Comparison of ENCODE assay signal across 28 cellular contexts in the genomic region with DNA sequence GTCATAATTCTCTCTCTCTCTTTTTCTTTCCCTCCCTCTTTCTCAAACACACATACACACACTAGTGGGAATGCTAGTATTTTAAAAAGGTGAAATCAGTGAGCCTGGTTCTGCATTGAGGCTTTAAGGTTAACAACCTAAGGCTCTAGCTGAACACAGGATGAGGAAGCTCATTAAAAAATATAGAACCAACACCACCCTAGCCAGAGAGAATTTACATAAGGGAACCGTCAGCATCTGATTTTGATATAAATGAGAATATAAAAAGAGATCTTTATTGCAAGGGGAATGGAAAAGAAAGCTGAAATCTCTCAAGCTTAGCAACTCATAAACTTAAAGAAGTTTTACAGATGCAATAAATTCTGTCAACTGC.
"Had no signal": no experiment of that assay in that cellular context is flagged by ENCODE, and none has a peak within 500 bp of the region (broad histone marks: within the 10 kb centered on the region; RNA-seq: fewer than 3 reads in every experiment).

No MANE protein-coding gene starts in this region.

- H3K79me2 ChIP-seq: parathyroid adenoma had no signal

- H3K4me1 Mint-ChIP-seq: naive thymus-derived CD8-positive, alpha-beta T cell; neural crest cell; stimulated activated effector memory CD8-positive, alpha-beta T cell treated with anti-CD3 and anti-CD28 coated beads, Interleukin-12 subunit alpha, Interleukin-12 subunit beta, amount 100 ng/mL, for 72 hours; stimulated activated naive CD8-positive, alpha-beta T cell treated with anti-CD3 and anti-CD28 coated beads, Interleukin-15, amount 100 ng/mL, for 72 hours had no signal

- H3K9me3 Mint-ChIP-seq: naive thymus-derived CD8-positive, alpha-beta T cell; nephron; stimulated activated effector memory CD8-positive, alpha-beta T cell treated with anti-CD3 and anti-CD28 coated beads, Interleukin-12 subunit alpha, Interleukin-12 subunit beta, amount 100 ng/mL, for 72 hours; stimulated activated naive CD8-positive, alpha-beta T cell treated with anti-CD3 and anti-CD28 coated beads, Interleukin-15, amount 100 ng/mL, for 72 hours had no signal

- H3K4me3 ChIP-seq: heart right ventricle, left lung, lower lobe of right lung, psoas muscle, right atrium auricular region, right lobe of liver, suprapubic skin, thoracic aorta, tibial artery, upper lobe of left lung, vagina had no signal

- H3K27ac ChIP-seq: heart right ventricle, left lung, lower lobe of right lung, parathyroid adenoma, psoas muscle, right atrium auricular region, right lobe of liver, suprapubic skin, thoracic aorta, tibial artery, upper lobe of left lung, vagina had no signal

- FAIRE-seq: keratinocyte had no signal

- H3K9ac ChIP-seq: parathyroid adenoma had no signal

- H2AFZ ChIP-seq: parathyroid adenoma had no signal

- H3K4me1 ChIP-seq: heart right ventricle, left lung, lower lobe of right lung, parathyroid adenoma, psoas muscle, right lobe of liver, suprapubic skin, tibial artery, upper lobe of left lung had no signal

- H3K27ac Mint-ChIP-seq: naive thymus-derived CD8-positive, alpha-beta T cell; stimulated activated effector memory CD8-positive, alpha-beta T cell treated with anti-CD3 and anti-CD28 coated beads, Interleukin-12 subunit alpha, Interleukin-12 subunit beta, amount 100 ng/mL, for 72 hours; stimulated activated naive CD8-positive, alpha-beta T cell treated with anti-CD3 and anti-CD28 coated beads, Interleukin-15, amount 100 ng/mL, for 72 hours had no signal

- H3K36me3 Mint-ChIP-seq: stimulated activated effector memory CD8-positive, alpha-beta T cell treated with anti-CD3 and anti-CD28 coated beads, Interleukin-12 subunit alpha, Interleukin-12 subunit beta, amount 100 ng/mL, for 72 hours had no signal

- H3K27me3 ChIP-seq: heart right ventricle, left lung, right atrium auricular region, right lobe of liver, suprapubic skin, tibial artery, upper lobe of left lung, vagina had no signal

- DNase-seq: heart right ventricle; hippocampal formation; kidney glomerular epithelial cell; left cardiac atrium; left lung; lower lobe of right lung; mammary epithelial cell; mesenchymal stem cell; naive thymus-derived CD8-positive, alpha-beta T cell; nucleus accumbens; psoas muscle; right lobe of liver; stimulated activated CD4-positive, alpha-beta T cell treated with anti-CD3 and anti-CD28 coated beads, Interleukin-12 subunit alpha, Interleukin-12 subunit beta, amount 100 ng/mL, for 4 hours; stimulated activated CD4-positive, alpha-beta T cell treated with anti-CD3 and anti-CD28 coated beads, Interleukin-15, amount 100 ng/mL, for 24 hours; stimulated activated CD4-positive, alpha-beta T cell treated with anti-CD3 and anti-CD28 coated beads, Interleukin-4, amount 100 ng/mL, for 24 hours; stimulated activated naive CD4-positive, alpha-beta T cell treated with Interleukin-2 at 50 U/mL for 16 hours; stimulated activated naive CD8-positive, alpha-beta T cell treated with anti-CD3 and anti-CD28 coated beads, Interleukin-15, amount 100 ng/mL, for 72 hours; tibial artery; upper lobe of left lung had no signal

- H3K36me3 ChIP-seq: left lung, right lobe of liver, suprapubic skin, thoracic aorta, upper lobe of left lung, vagina had no signal

- H3K4me3 Mint-ChIP-seq: naive thymus-derived CD8-positive, alpha-beta T cell; nephron; neural crest cell; stimulated activated effector memory CD8-positive, alpha-beta T cell treated with anti-CD3 and anti-CD28 coated beads, Interleukin-12 subunit alpha, Interleukin-12 subunit beta, amount 100 ng/mL, for 72 hours; stimulated activated naive CD8-positive, alpha-beta T cell treated with anti-CD3 and anti-CD28 coated beads, Interleukin-15, amount 100 ng/mL, for 72 hours had no signal

- ATAC-seq: heart right ventricle; left cardiac atrium; left lung; lower lobe of right lung; naive thymus-derived CD8-positive, alpha-beta T cell; psoas muscle; right lobe of liver; stimulated activated effector memory CD8-positive, alpha-beta T cell treated with anti-CD3 and anti-CD28 coated beads, Interleukin-12 subunit alpha, Interleukin-12 subunit beta, amount 100 ng/mL, for 72 hours; stimulated activated naive CD8-positive, alpha-beta T cell treated with anti-CD3 and anti-CD28 coated beads, Interleukin-15, amount 100 ng/mL, for 72 hours had no signal

- H3K9me3 ChIP-seq: heart right ventricle, left lung, lower lobe of right lung, psoas muscle, right atrium auricular region, right lobe of liver, suprapubic skin, thoracic aorta, tibial artery, upper lobe of left lung, vagina had no signal
